1 cellular context compared by ENCODE assay signal in the genomic region with DNA sequence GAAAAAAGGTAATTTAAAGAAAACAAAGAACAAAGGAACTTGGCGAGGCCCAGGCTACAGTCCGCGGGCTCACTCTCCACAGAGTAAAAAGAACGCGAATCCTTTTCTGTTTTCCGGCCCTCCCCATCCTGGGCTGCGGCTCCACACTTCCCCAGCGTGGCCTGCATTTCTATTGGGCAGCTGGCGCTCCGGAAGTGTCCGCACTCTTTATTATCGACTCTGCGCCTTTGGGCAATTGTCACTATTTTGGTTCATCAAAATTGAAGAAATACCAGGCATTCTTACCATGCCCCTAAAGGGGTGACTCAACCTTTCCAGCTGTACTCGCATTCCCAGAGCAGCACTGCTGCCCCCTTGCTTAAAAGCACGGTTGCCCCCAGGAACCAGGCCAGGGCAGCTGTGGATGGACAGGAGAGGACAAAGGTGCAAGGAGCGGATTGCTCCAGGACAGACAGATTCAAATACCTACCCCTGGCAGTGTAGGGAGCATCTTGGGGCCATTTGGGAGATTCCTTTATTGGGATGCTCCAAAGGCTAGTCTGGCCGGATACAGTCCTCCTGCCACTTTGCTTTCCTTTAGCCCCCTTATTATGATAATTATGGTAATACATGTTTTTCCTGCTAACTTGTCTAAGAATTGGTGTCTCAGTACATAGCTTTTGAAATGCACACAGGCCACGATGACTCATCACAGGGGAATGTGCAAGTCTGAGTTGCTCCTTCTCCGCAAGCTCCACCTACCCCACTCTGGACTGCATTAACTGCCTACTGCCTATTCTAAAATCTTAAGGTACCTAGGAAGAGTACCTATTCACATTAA.
A peak's percentile ranks its signal among the peaks of the same experiment; 100 is the strongest.
TF ChIP-seq lines count a peak whose summit lies in the region.

No MANE protein-coding gene starts in this region.

TF ChIP-seq in GM12878, 131 proteins besides CTCF, POLR2A, EP300 and RAD21:
- TF ChIP-seq YY1 (IDR thresholded peaks at IDR 0.05; ENCODE audit: low read depth, low read length) (0 out of 2 replicates have a peak, but pooled peaks have one; percentile 18), JUNB (IDR thresholded peaks at IDR 0.05) (0 out of 2 replicates have a peak, but pooled peaks have one; percentile 48), SPI1 (IDR thresholded peaks at IDR 0.05; ENCODE audit: borderline replicate concordance, insufficient read depth, low read depth, low read length) (0 out of 2 replicates have a peak, but pooled peaks have one; percentile 24), ZNF384 (IDR thresholded peaks at IDR 0.05; ENCODE audit: borderline replicate concordance, low read depth, low read length) (no peak)
